Comparison of ENCODE assay signal across 8 cellular contexts in genomic region chr10:79487296-79488194, GRCh38. TPM values are rescaled to one million over a fixed set of nuclear protein-coding genes. Genes with fewer than 3 reads are reported as not detected.
A peak's percentile ranks its signal among the peaks of the same experiment; 100 is the strongest.
DNase-seq lines count a peak whose midpoint lies in the region; ATAC-seq and TF ChIP-seq lines count a peak whose summit lies in the region.

No MANE protein-coding gene starts in this region.

- WGBS in sigmoid colon, 2 donors, result 46 to 64% methylated on average over 10 of the region's 10 CpGs

- H3K4me1 ChIP-seq in cardiac muscle cell (ENCODE audit: low read depth), result peaks cover 14% of the 10 kb centered on the region
- H3K4me1 ChIP-seq in sigmoid colon, result peaks cover 0 to 38% (median 27%) of the 10 kb centered on the region in 4 donors

- DNase-seq in GM13977 (ENCODE audit: low spot score) (peak; percentile 71), NCI-H146 treated with DMSO at 0.1 percent for 48 hours (lab: John Stamatoyannopoulos, UW; ENCODE audit: unreplicated experiment) (peak; percentile 36), cardiac muscle cell (ENCODE audit: low read depth in 1 of 2, low spot score in 1 of 2) (peak; percentile 73 to 90), sigmoid colon (peak; percentile 83)
- DNase-seq in activated CD8-positive, alpha-beta memory T cell treated with anti-CD3 and anti-CD28 coated beads, Interleukin-2, amount 50 U/mL, for 48 hours, result peak; percentile 63
- DNase-seq in central memory CD4-positive, alpha-beta T cell, result no peak

- ATAC-seq in HG02763 (IDR thresholded peaks at IDR 0.05; ENCODE audit: unreplicated experiment), result peak; percentile 58

- TF ChIP-seq CTCF in C4-2B (conservative IDR thresholded peaks at IDR 0.05), result peak; percentile 84
- peak; percentile 71 for TF ChIP-seq CTCF in GM13977 (IDR thresholded peaks at IDR 0.05; ENCODE audit: extremely low read depth, insufficient read depth, missing control alignments)
- TF ChIP-seq CTCF in cardiac muscle cell (IDR thresholded peaks at IDR 0.05; ENCODE audit: low read depth, low read length), result peak; percentile 62
- TF ChIP-seq CTCF in sigmoid colon (IDR thresholded peaks at IDR 0.05), result peak; percentile 42 to 64 (median 54)

- H3K36me3 ChIP-seq in cardiac muscle cell (no peaks in the 10 kb centered on the region), sigmoid colon (no peaks in the 10 kb centered on the region)

- H3K27me3 ChIP-seq in cardiac muscle cell (no peaks in the 10 kb centered on the region), sigmoid colon (no peaks in the 10 kb centered on the region)

- intact Hi-C loops in sigmoid colon (cut with DNase I), result loop anchor here (5.0 kb wide), 1 partner anchor 115 kb away; no protein-coding TSS in a partner anchor

- in situ Hi-C loops in GM13977 (cut with MboI; ENCODE audit: low pct_unique_long_range_greater_than_20kb, low sequenced_read_pairs, unreplicated experiment), result no loop called here

- TF ChIP-seq POLR2A in sigmoid colon (IDR thresholded peaks at IDR 0.05), result no peak

- H3K4me3 ChIP-seq in cardiac muscle cell, result no peak overlapping the region
- H3K4me3 ChIP-seq in sigmoid colon, result no peak overlapping the region

- TF ChIP-seq EP300 in sigmoid colon (IDR thresholded peaks at IDR 0.05), result no peak

- H3K27ac ChIP-seq in C4-2B (no peak overlapping the region), cardiac muscle cell (no peak overlapping the region), sigmoid colon (peak overlapping the region; percentile 45 to 77 (median 69))

- no peaks in the 10 kb centered on the region for H3K9me3 ChIP-seq in cardiac muscle cell (ENCODE audit: low read depth)
- no peaks in the 10 kb centered on the region for H3K9me3 ChIP-seq in sigmoid colon

RNA-seq across cellular contexts. Expression of gene EIF5AL1, which starts 24.8 kb away (rescaled TPM):
- total RNA-seq in cardiac muscle cell (0.27 and 0.46 TPM in 2 replicates), sigmoid colon (under 1 TPM; under 0.01 to 0.55 (median 0.15) TPM)
- polyA plus RNA-seq in cardiac muscle cell (1.5 and 1.9 TPM in 2 replicates), sigmoid colon (under 1 TPM; under 0.01 to 0.63 (median 0.46) TPM)

RNA-seq across cellular contexts. Expression of gene ZCCHC24, which starts 42.1 kb away (rescaled TPM):
- total RNA-seq in cardiac muscle cell (56.5 and 58.0 TPM in 2 replicates), sigmoid colon (100 to 1,000 TPM in 3 of 4 donors, 10 to 100 TPM in 1; 82.6 to 141 (median 121) TPM)
- polyA plus RNA-seq in cardiac muscle cell (65.4 and 81.5 TPM in 2 replicates), sigmoid colon (10 to 100 TPM in 2 of 3 donors, 1 to 10 TPM in 1; 7.6 to 31.2 (median 21.1) TPM)

Comparison
In these comparisons a context has a peak if more than half of its experiments do, and no peak if none do; other contexts are left out.
1. H3K27ac ChIP-seq: peak in sigmoid colon (4 of 4); none in C4-2B (single experiment) and cardiac muscle cell (single experiment).
2. Peak in every context shown above with its lines, with median percentiles within 50 percentile points of each other: CTCF ChIP-seq.